Comparison of ENCODE assay signal across 20 cellular contexts in the genomic region with DNA sequence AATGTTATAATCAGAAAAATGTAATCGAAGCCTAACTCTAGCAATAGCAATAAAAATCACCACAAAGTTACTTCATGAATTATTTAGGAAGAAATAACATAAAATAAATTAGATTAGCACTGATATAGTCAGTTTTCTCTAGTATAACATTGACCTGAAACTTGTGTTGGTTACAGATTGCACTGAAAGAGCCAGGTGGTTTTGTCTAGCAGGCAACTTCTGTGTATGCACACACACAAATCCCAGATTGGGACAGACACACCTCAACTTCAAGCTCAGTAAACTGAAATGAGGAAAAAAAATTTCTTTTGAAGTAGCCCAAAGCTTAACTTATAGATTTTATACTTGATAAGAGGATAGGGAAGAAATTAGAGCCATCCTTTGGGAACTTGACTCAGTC.
A peak's percentile ranks its signal among the peaks of the same experiment; 100 is the strongest.
DNase-seq lines count a peak whose midpoint lies in the region; ATAC-seq, FAIRE-seq and TF ChIP-seq lines count a peak whose summit lies in the region.
"Had no signal": no experiment of that assay in that cellular context is flagged by ENCODE, and none has a peak within 500 bp of the region (broad histone marks: within the 10 kb centered on the region; RNA-seq: fewer than 3 reads in every experiment).

No MANE protein-coding gene starts in this region.

- peak overlapping the region; percentile 4; the same call in 1 of the 2 replicates for H3K27ac ChIP-seq in GM12878 (ENCODE audit: control insufficient read depth, insufficient read depth)
- H3K27ac ChIP-seq: WERI-Rb-1 had no signal

- in situ Hi-C loops in GM12878 (cut with MboI), result no loop called here

- no peak for TF ChIP-seq EP300 in GM12878 (IDR thresholded peaks at IDR 0.05; ENCODE audit: borderline replicate concordance in 1 of 2, control insufficient read depth in 1 of 2, low read depth in 2 of 2, low read length in 2 of 2)

- no peak for TF ChIP-seq POLR2A in GM12878 (IDR thresholded peaks at IDR 0.05; ENCODE audit: low read depth, low read length)

- no peak for TF ChIP-seq RAD21 in GM12878 (IDR thresholded peaks at IDR 0.05; ENCODE audit: insufficient read depth, low read depth, low read length)

- CTCF ChIA-PET in Calu3 (lab: Charles Lee) (no interaction called here), GM12878 (lab: Yijun Ruan, JAX) (interaction anchor here (1.3 to 2.4 kb wide), 2 partner anchors 14 to 30 kb away, joined by 3 to 6 read pairs; no protein-coding TSS in a partner anchor)

- no peak for FAIRE-seq in GM12878 (lab: Jason Lieb, UNC)

- 0% methylated on average over 1 of the region's 1 CpG for WGBS in GM12878 (ENCODE audit: insufficient coverage, insufficient replicate concordance, low lambda C conversion rate, missing lambda C conversion rate)

- no peaks in the 10 kb centered on the region for H3K9me3 ChIP-seq in GM12878 (replicated peaks; ENCODE audit: control insufficient read depth, insufficient read depth, low read length)
- H3K9me3 ChIP-seq: Peyer's patch, psoas muscle, uterus had no signal

- TF ChIP-seq CTCF in Calu3 (IDR thresholded peaks at IDR 0.05; ENCODE audit: unreplicated experiment) (no peak), GM12878 (IDR thresholded peaks at IDR 0.05 in 2 of 3, conservative IDR thresholded peaks at IDR 0.05 in 1 of 3; ENCODE audit: control insufficient read depth in 2 of 3, extremely low read depth in 1 of 3, insufficient read depth in 1 of 3, low read depth in 3 of 3, low read length in 3 of 3) (no peak)

- DNase-seq in Calu3 (no peak), GM12878 (ENCODE audit: low read depth, low spot score) (no peak), NOMO-1 treated with dmso at 0.1 percent for 144 hours (lab: John Stamatoyannopoulos, UW; ENCODE audit: unreplicated experiment) (no peak), EL (no peak)
- DNase-seq: activated CD8-positive, alpha-beta T cell treated with anti-CD3 and anti-CD28 coated beads, Interleukin-2, amount 10 ng/mL, durations not matched to agents 7 days and 5 days; GDM1; NCI-H187 treated with DMSO at 0.1 percent for 48 hours; NCI-H510A; Peyer's patch; psoas muscle; stimulated activated CD4-positive, alpha-beta T cell treated with anti-CD3 and anti-CD28 coated beads, Interleukin-12 subunit alpha, Interleukin-12 subunit beta, amount 100 ng/mL, for 4 hours; stimulated activated naive CD8-positive, alpha-beta T cell treated with anti-CD3 and anti-CD28 coated beads, Interleukin-15, amount 100 ng/mL, for 72 hours; uterus; WERI-Rb-1 had no signal

- H3K27me3 ChIP-seq in GM12878 (replicated peaks in 1 of 2; ENCODE audit: control insufficient read depth in 2 of 2, insufficient read depth in 2 of 2, low read length in 1 of 2), result no peaks in the 10 kb centered on the region
- H3K27me3 ChIP-seq: Peyer's patch, uterus had no signal

- H3K4me1 Mint-ChIP-seq in Calu3 (ENCODE audit: low read depth, unreplicated experiment), result peaks cover 88% of the 10 kb centered on the region
- H3K4me1 Mint-ChIP-seq: stimulated activated naive CD8-positive, alpha-beta T cell treated with anti-CD3 and anti-CD28 coated beads, Interleukin-15, amount 100 ng/mL, for 72 hours had no signal

- BruUV-seq in Calu3 (replicated peaks; lab: Mats Ljungman, UMichigan) (no TSS peak), GM12878 (replicated peaks; lab: Mats Ljungman, UMichigan) (no TSS peak)

- no peak overlapping the region for H3K4me3 ChIP-seq in GM12878
- H3K4me3 ChIP-seq: Peyer's patch, uterus had no signal

- intact Hi-C loops in Calu3 (cut with micrococcal nuclease; ENCODE audit: unreplicated experiment) (no loop called here), GM12878 (cut with micrococcal nuclease; ENCODE audit: unreplicated experiment) (loop anchor here (2.0 kb wide), 1 partner anchor 31 kb away; no protein-coding TSS in a partner anchor)

- ATAC-seq in GM19351 (IDR thresholded peaks at IDR 0.05; ENCODE audit: unreplicated experiment) (peak; percentile 56), HG03135 (IDR thresholded peaks at IDR 0.05; ENCODE audit: unreplicated experiment) (peak; percentile 58), GM12878 (peak; percentile 59; the same call in 2 of the 3 replicates), GM21619 (IDR thresholded peaks at IDR 0.05; ENCODE audit: unreplicated experiment) (no peak), HG03025 (IDR thresholded peaks at IDR 0.05; ENCODE audit: low FRiP score, unreplicated experiment) (no peak)
- ATAC-seq: activated CD8-positive, alpha-beta T cell treated with anti-CD3 and anti-CD28 coated beads, Interleukin-2, amount 10 ng/mL, durations not matched to agents 7 days and 5 days; activated T-helper 17 cell treated with anti-CD3 and anti-CD28 coated beads, Interleukin-2, amount 50 U/mL, for 72 hours; stimulated activated naive CD8-positive, alpha-beta T cell treated with anti-CD3 and anti-CD28 coated beads, Interleukin-15, amount 100 ng/mL, for 72 hours had no signal

- peaks cover 53% of the 10 kb centered on the region for H3K36me3 Mint-ChIP-seq in Calu3 (ENCODE audit: insufficient read depth, unreplicated experiment)

- no peak overlapping the region for H2AFZ ChIP-seq in GM12878 (ENCODE audit: control insufficient read depth, low read depth, low read length)

- RAD21 ChIA-PET in GM12878 (lab: Charles Lee; ENCODE audit: unreplicated experiment), result interaction anchor here (4.8 kb wide), 1 partner anchor 31 kb away, joined by 40 read pairs; no protein-coding TSS in a partner anchor

- SMC1A ChIA-PET in GM12878 (lab: Charles Lee; ENCODE audit: uncharacterized antibody, unreplicated experiment), result interaction anchor here (4.0 to 7.2 kb wide), 2 partner anchors 28 to 64 kb away, joined by 14 to 58 read pairs; no protein-coding TSS in a partner anchor

- peak overlapping the region; percentile 87 for H3K27ac Mint-ChIP-seq in Calu3 (ENCODE audit: unreplicated experiment)
- H3K27ac Mint-ChIP-seq: activated CD8-positive, alpha-beta T cell treated with anti-CD3 and anti-CD28 coated beads, Interleukin-2, amount 10 ng/mL, durations not matched to agents 7 days and 5 days; activated T-helper 17 cell treated with anti-CD3 and anti-CD28 coated beads, Interleukin-2, amount 50 U/mL, for 72 hours; stimulated activated naive CD8-positive, alpha-beta T cell treated with anti-CD3 and anti-CD28 coated beads, Interleukin-15, amount 100 ng/mL, for 72 hours had no signal

- H3K9ac ChIP-seq in GM12878 (ENCODE audit: control insufficient read depth, insufficient read depth, low read length), result no peak overlapping the region

- H3K79me2 ChIP-seq in GM12878 (ENCODE audit: control insufficient read depth, insufficient read depth, low read length), result peaks cover 11% of the 10 kb centered on the region

- H3K4me2 ChIP-seq in GM12878 (ENCODE audit: control insufficient read depth, insufficient read depth), result peak overlapping the region; percentile 2

- POLR2A ChIA-PET in GM12878 (lab: Charles Lee), result interaction anchor here (1.6 kb wide), 1 partner anchor 11 kb away, joined by 5 read pairs; no protein-coding TSS in a partner anchor

- no peaks in the 10 kb centered on the region for H4K20me1 ChIP-seq in GM12878 (ENCODE audit: control insufficient read depth, insufficient read depth)

- no peaks in the 10 kb centered on the region for H3K27me3 Mint-ChIP-seq in Calu3 (ENCODE audit: unreplicated experiment)

- H3K36me3 ChIP-seq in GM12878 (ENCODE audit: control insufficient read depth in 2 of 2, insufficient read depth in 2 of 2, low read length in 1 of 2), result no peaks in the 10 kb centered on the region
- H3K36me3 ChIP-seq: Peyer's patch, uterus, WERI-Rb-1 had no signal

- no peak overlapping the region for H3K4me3 Mint-ChIP-seq in Calu3 (ENCODE audit: low read depth, unreplicated experiment)
- H3K4me3 Mint-ChIP-seq: activated CD8-positive, alpha-beta T cell treated with anti-CD3 and anti-CD28 coated beads, Interleukin-2, amount 10 ng/mL, durations not matched to agents 7 days and 5 days; activated T-helper 17 cell treated with anti-CD3 and anti-CD28 coated beads, Interleukin-2, amount 50 U/mL, for 72 hours; nephron; stimulated activated naive CD8-positive, alpha-beta T cell treated with anti-CD3 and anti-CD28 coated beads, Interleukin-15, amount 100 ng/mL, for 72 hours had no signal

- peaks cover 3% of the 10 kb centered on the region; the same call in 1 of the 2 replicates for H3K4me1 ChIP-seq in GM12878 (ENCODE audit: control insufficient read depth, insufficient read depth, low read length)

- no peaks in the 10 kb centered on the region for H3K9me3 Mint-ChIP-seq in Calu3 (ENCODE audit: low read depth, unreplicated experiment)
- H3K9me3 Mint-ChIP-seq: activated T-helper 17 cell treated with anti-CD3 and anti-CD28 coated beads, Interleukin-2, amount 50 U/mL, for 72 hours; nephron; stimulated activated naive CD8-positive, alpha-beta T cell treated with anti-CD3 and anti-CD28 coated beads, Interleukin-15, amount 100 ng/mL, for 72 hours had no signal

TF ChIP-seq in GM12878, 131 proteins besides CTCF, POLR2A, EP300 and RAD21 (continues in another document):
- TF ChIP-seq, protein P1, sequence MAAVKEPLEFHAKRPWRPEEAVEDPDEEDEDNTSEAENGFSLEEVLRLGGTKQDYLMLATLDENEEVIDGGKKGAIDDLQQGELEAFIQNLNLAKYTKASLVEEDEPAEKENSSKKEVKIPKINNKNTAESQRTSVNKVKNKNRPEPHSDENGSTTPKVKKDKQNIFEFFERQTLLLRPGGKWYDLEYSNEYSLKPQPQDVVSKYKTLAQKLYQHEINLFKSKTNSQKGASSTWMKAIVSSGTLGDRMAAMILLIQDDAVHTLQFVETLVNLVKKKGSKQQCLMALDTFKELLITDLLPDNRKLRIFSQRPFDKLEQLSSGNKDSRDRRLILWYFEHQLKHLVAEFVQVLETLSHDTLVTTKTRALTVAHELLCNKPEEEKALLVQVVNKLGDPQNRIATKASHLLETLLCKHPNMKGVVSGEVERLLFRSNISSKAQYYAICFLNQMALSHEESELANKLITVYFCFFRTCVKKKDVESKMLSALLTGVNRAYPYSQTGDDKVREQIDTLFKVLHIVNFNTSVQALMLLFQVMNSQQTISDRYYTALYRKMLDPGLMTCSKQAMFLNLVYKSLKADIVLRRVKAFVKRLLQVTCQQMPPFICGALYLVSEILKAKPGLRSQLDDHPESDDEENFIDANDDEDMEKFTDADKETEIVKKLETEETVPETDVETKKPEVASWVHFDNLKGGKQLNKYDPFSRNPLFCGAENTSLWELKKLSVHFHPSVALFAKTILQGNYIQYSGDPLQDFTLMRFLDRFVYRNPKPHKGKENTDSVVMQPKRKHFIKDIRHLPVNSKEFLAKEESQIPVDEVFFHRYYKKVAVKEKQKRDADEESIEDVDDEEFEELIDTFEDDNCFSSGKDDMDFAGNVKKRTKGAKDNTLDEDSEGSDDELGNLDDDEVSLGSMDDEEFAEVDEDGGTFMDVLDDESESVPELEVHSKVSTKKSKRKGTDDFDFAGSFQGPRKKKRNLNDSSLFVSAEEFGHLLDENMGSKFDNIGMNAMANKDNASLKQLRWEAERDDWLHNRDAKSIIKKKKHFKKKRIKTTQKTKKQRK (IDR thresholded peaks at IDR 0.05; ENCODE audit: low read depth, low read length), result no peak
- TF ChIP-seq, protein P2, sequence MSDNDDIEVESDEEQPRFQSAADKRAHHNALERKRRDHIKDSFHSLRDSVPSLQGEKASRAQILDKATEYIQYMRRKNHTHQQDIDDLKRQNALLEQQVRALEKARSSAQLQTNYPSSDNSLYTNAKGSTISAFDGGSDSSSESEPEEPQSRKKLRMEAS (IDR thresholded peaks at IDR 0.05; ENCODE audit: low read depth, low read length), result no peak

Comparison
In these comparisons a context has a peak if more than half of its experiments do, and no peak if none do; other contexts are left out.
1. ATAC-seq: peak in GM19351 (single experiment), HG03135 (single experiment) and GM12878 (single experiment); none in GM21619 (single experiment) and HG03025 (single experiment).